ENCODE assay signal across 11 cellular contexts in genomic region chr12:95963104-95963503, GRCh38. TPM values are rescaled to one million over a fixed set of nuclear protein-coding genes. Genes with fewer than 3 reads are reported as not detected.
A peak's percentile ranks its signal among the peaks of the same experiment; 100 is the strongest.
DNase-seq lines count a peak whose midpoint lies in the region; TF ChIP-seq lines count a peak whose summit lies in the region.
"Had no signal": no experiment of that assay in that cellular context is flagged by ENCODE, and none has a peak within 500 bp of the region (broad histone marks: within the 10 kb centered on the region; RNA-seq: fewer than 3 reads in every experiment).

No MANE protein-coding gene starts in this region.

- H3K4me1 ChIP-seq in right atrium auricular region, result no peaks in the 10 kb centered on the region

- TF ChIP-seq CTCF in GM12872 (IDR thresholded peaks at IDR 0.05; ENCODE audit: insufficient read depth, low read depth, low read length) (peak; percentile 39; the same call in 2 of the 3 replicates), right atrium auricular region (IDR thresholded peaks at IDR 0.05) (no peak)

- no peaks in the 10 kb centered on the region for H3K9me3 ChIP-seq in right atrium auricular region

- no peaks in the 10 kb centered on the region for H3K36me3 ChIP-seq in right atrium auricular region

- DNase-seq in AML-193 (lab: John Stamatoyannopoulos, UW), result peak; percentile 39 to 62
- peak; percentile 63 for DNase-seq in NOMO-1 treated with DMSO at 0.1 percent for 48 hours (lab: John Stamatoyannopoulos, UW; ENCODE audit: unreplicated experiment)
- DNase-seq in dermis blood vessel endothelial cell, result peak; percentile 10
- DNase-seq in T1000 (lab: John Stamatoyannopoulos, UW), result no peak
- DNase-seq in NCI-H1105 treated with DMSO at 0.1 percent for 48 hours (lab: John Stamatoyannopoulos, UW), result no peak
- DNase-seq in activated T-cell treated with anti-CD3 and anti-CD28 coated beads, Interleukin-2, amount 50 U/mL, for 1 hour, result no peak
- DNase-seq in right atrium auricular region (ENCODE audit: low spot score), result no peak
- DNase-seq: activated CD4-positive, CD25-positive, alpha-beta regulatory T cell treated with anti-CD3 and anti-CD28 coated beads, Interleukin-2, amount 50 U/mL, for 72 hours had no signal

- H3K27ac ChIP-seq in right atrium auricular region, result no peak overlapping the region

- no peak overlapping the region for H3K4me3 ChIP-seq in right atrium auricular region

- no peaks in the 10 kb centered on the region for H3K27me3 ChIP-seq in right atrium auricular region

RNA-seq across cellular contexts. Expression of gene AMDHD1, which starts 20.0 kb away (rescaled TPM):
- total RNA-seq in dermis blood vessel endothelial cell, result 0.28 TPM in 1 of 2 replicates, not detected in the other
- total RNA-seq in right atrium auricular region, result 1 to 10 TPM in 1 of 2 donors, under 1 TPM in 1; 0.63 to 1.3 TPM

RNA-seq across cellular contexts. Expression of gene CCDC38, which starts 20.7 kb away (rescaled TPM):
- not detected in 2 replicates for total RNA-seq in dermis blood vessel endothelial cell
- total RNA-seq in right atrium auricular region, result not detected
- total RNA-seq: omental fat pad, subcutaneous adipose tissue had no signal

RNA-seq across cellular contexts. Expression of gene HAL, which starts 33.0 kb away (rescaled TPM):
- total RNA-seq in dermis blood vessel endothelial cell (0.14 and 0.17 TPM in 2 replicates), right atrium auricular region (under 1 TPM; 0.24 to 0.93 TPM)

Comparison
In these comparisons a context has a peak if more than half of its experiments do, and no peak if none do; other contexts are left out.
1. DNase-seq: peak in AML-193 (2 of 2), NOMO-1 treated with DMSO at 0.1 percent for 48 hours (single experiment) and dermis blood vessel endothelial cell (single experiment); none in T1000 (single experiment), NCI-H1105 treated with DMSO at 0.1 percent for 48 hours (single experiment), activated T-cell treated with anti-CD3 and anti-CD28 coated beads, Interleukin-2, amount 50 U/mL, for 1 hour (single experiment) and right atrium auricular region (single experiment).